17 cellular contexts compared by ENCODE assay signal in the genomic region with DNA sequence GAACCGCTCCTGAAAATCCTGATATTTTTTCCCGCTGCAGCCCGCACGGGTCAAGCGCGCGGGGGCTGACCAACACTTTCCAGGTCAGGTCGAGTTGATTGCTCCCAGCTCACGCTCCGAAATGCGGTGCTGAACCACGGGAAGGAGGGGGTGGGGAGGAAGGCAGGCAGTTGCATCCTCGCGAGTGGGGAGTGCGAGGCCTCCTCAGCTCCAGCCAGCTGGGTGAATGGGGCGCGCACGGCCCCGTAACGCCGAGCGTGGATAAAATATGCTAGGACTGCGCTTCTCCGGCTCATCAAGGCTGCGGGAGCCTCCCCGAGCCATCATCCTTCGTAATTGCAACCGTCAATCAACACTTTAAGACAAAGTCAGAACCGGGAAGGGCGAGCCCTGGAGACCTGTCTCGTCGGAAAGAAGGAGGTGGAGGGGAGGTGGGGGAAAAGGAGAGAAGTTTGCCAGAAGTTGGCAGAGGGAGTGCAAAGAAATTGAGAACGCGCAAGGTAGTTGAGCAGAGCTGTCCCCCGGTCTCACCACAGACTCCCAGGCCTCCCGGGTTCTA. TPM values are rescaled to one million over a fixed set of nuclear protein-coding genes. Genes with fewer than 3 reads are reported as not detected.
DNase-seq lines count a peak whose midpoint lies in the region; ATAC-seq, FAIRE-seq and TF ChIP-seq lines count a peak whose summit lies in the region.
"Had no signal": no experiment of that assay in that cellular context is flagged by ENCODE, and none has a peak within 500 bp of the region (broad histone marks: within the 10 kb centered on the region; RNA-seq: fewer than 3 reads in every experiment).

No MANE protein-coding gene starts in this region.

- H3K4me1 Mint-ChIP-seq in CD8-positive, alpha-beta T cell (ENCODE audit: low read depth), result peaks cover 29% of the 10 kb centered on the region
- H3K4me1 Mint-ChIP-seq in astrocyte (ENCODE audit: low read depth, unreplicated experiment) (no peaks in the 10 kb centered on the region), progenitor cell of endocrine pancreas (ENCODE audit: low read depth) (peaks cover 24% of the 10 kb centered on the region)

- H3K9me3 ChIP-seq in CD8-positive, alpha-beta T cell (ENCODE audit: low read length), result no peaks in the 10 kb centered on the region
- H3K9me3 ChIP-seq in astrocyte (ENCODE audit: insufficient read depth, low read depth, low read length) (no peaks in the 10 kb centered on the region), iPS-15b (ENCODE audit: control insufficient read depth, insufficient read depth, low read length) (no peaks in the 10 kb centered on the region), ovary (no peaks in the 10 kb centered on the region)

- H3K36me3 Mint-ChIP-seq in CD8-positive, alpha-beta T cell, result no peaks in the 10 kb centered on the region
- H3K36me3 Mint-ChIP-seq in astrocyte (ENCODE audit: low read depth, unreplicated experiment) (peaks cover 1% of the 10 kb centered on the region), progenitor cell of endocrine pancreas (ENCODE audit: insufficient read depth) (peaks cover 2% of the 10 kb centered on the region)

- no peaks in the 10 kb centered on the region for H3K79me2 ChIP-seq in astrocyte (ENCODE audit: insufficient read depth, low read length)

- peaks cover 57% of the 10 kb centered on the region for H3K27me3 ChIP-seq in CD8-positive, alpha-beta T cell (ENCODE audit: insufficient read depth, low read length)
- H3K27me3 ChIP-seq in astrocyte (ENCODE audit: insufficient read depth, low read length), result peaks cover 93% of the 10 kb centered on the region
- H3K27me3 ChIP-seq in iPS-15b (ENCODE audit: control insufficient read depth, insufficient read depth, low read length), result peaks cover 89% of the 10 kb centered on the region
- H3K27me3 ChIP-seq in ovary, result no peaks in the 10 kb centered on the region

- TF ChIP-seq CTCF in CD8-positive, alpha-beta T cell (IDR thresholded peaks at IDR 0.05), result no peak
- no peak for TF ChIP-seq CTCF in astrocyte (IDR thresholded peaks at IDR 0.05; ENCODE audit: insufficient read depth, low read depth, low read length)
- TF ChIP-seq CTCF in progenitor cell of endocrine pancreas (IDR thresholded peaks at IDR 0.05; ENCODE audit: unreplicated experiment), result no peak
- TF ChIP-seq CTCF in ovary (IDR thresholded peaks at IDR 0.05), result no peak

- POLR2A ChIA-PET in CD8-positive, alpha-beta T cell (lab: Charles Lee), result no interaction called here

- no peak overlapping the region for H3K4me3 ChIP-seq in CD8-positive, alpha-beta T cell (ENCODE audit: low read depth, low read length)
- H3K4me3 ChIP-seq in astrocyte (ENCODE audit: insufficient read depth, low read depth, low read length) (peak overlapping the region; percentile 20), iPS-15b (ENCODE audit: low read depth, low read length) (peak overlapping the region; percentile 66), ovary (no peak overlapping the region)

- TF ChIP-seq POLR2A in ovary (IDR thresholded peaks at IDR 0.05), result no peak

- CTCF ChIA-PET in CD8-positive, alpha-beta T cell (lab: Charles Lee), result interaction anchor here (0.5 kb wide), 1 partner anchor 868 kb away, joined by 3 read pairs; no protein-coding TSS in a partner anchor

- peaks cover 27% of the 10 kb centered on the region for H3K4me1 ChIP-seq in CD8-positive, alpha-beta T cell (ENCODE audit: insufficient read depth, low read length)
- H3K4me1 ChIP-seq in astrocyte (ENCODE audit: insufficient read depth, low read length) (peaks cover 5% of the 10 kb centered on the region), iPS-15b (ENCODE audit: control insufficient read depth, insufficient read depth, low read length) (peaks cover 22% of the 10 kb centered on the region), ovary (ENCODE audit: insufficient read depth) (peaks cover 6% of the 10 kb centered on the region)

- H3K27me3 Mint-ChIP-seq in CD8-positive, alpha-beta T cell (ENCODE audit: low read depth), result peaks cover 56% of the 10 kb centered on the region
- H3K27me3 Mint-ChIP-seq in astrocyte (ENCODE audit: low read depth, unreplicated experiment) (peaks cover 17% of the 10 kb centered on the region), progenitor cell of endocrine pancreas (peaks cover 14% of the 10 kb centered on the region)

- H2AFZ ChIP-seq in astrocyte (ENCODE audit: low read depth, low read length), result no peak overlapping the region

- no peaks in the 10 kb centered on the region for H3K36me3 ChIP-seq in CD8-positive, alpha-beta T cell (ENCODE audit: insufficient read depth, low read length)
- H3K36me3 ChIP-seq in astrocyte (ENCODE audit: insufficient read depth, low read length), result no peaks in the 10 kb centered on the region
- H3K36me3 ChIP-seq in iPS-15b (ENCODE audit: control insufficient read depth, insufficient read depth, low read length), result no peaks in the 10 kb centered on the region
- H3K36me3 ChIP-seq in ovary, result no peaks in the 10 kb centered on the region

- H3K27ac ChIP-seq in CD8-positive, alpha-beta T cell (ENCODE audit: low read depth, low read length), result no peak overlapping the region
- H3K27ac ChIP-seq in astrocyte (ENCODE audit: low read depth, low read length) (no peak overlapping the region), ovary (no peak overlapping the region)
- H3K27ac ChIP-seq: skin epidermis had no signal

- peak overlapping the region; percentile 4 for H3K4me3 Mint-ChIP-seq in CD8-positive, alpha-beta T cell
- H3K4me3 Mint-ChIP-seq in astrocyte (ENCODE audit: unreplicated experiment) (peak overlapping the region; percentile 40), progenitor cell of endocrine pancreas (ENCODE audit: low read depth) (peak overlapping the region; percentile 57)

- peaks cover 6% of the 10 kb centered on the region for H4K20me1 ChIP-seq in astrocyte (ENCODE audit: insufficient read depth, low read length)

- intact Hi-C loops in CD8-positive, alpha-beta T cell (cut with DNase I, micrococcal nuclease), result no loop called here
- intact Hi-C loops in ovary (cut with DNase I), result no loop called here

- no peak overlapping the region for H3K9ac ChIP-seq in astrocyte (ENCODE audit: low read length)
- no peak overlapping the region for H3K9ac ChIP-seq in iPS-15b (ENCODE audit: low read depth, low read length)

- no peak for ATAC-seq in CD8-positive, alpha-beta T cell

- FAIRE-seq in astrocyte (lab: Jason Lieb, UNC), result no peak
- FAIRE-seq: colon, frontal cortex, G401.6 had no signal

- WGBS in ovary, 3 donors, result 3 to 6% (median 4%) methylated on average over 36 of the region's 36 CpGs

- peak overlapping the region; percentile 76 for H3K4me2 ChIP-seq in astrocyte (ENCODE audit: low read length)

- no peaks in the 10 kb centered on the region for H3K9me3 Mint-ChIP-seq in CD8-positive, alpha-beta T cell
- H3K9me3 Mint-ChIP-seq in astrocyte (ENCODE audit: unreplicated experiment) (peaks cover 2% of the 10 kb centered on the region), progenitor cell of endocrine pancreas (ENCODE audit: low read depth) (no peaks in the 10 kb centered on the region)

- no peak for DNase-seq in CD8-positive, alpha-beta T cell
- DNase-seq in astrocyte (ENCODE audit: low read depth) (no peak), progenitor cell of endocrine pancreas (ENCODE audit: low spot score, unreplicated experiment) (no peak), NCI-H1694 treated with DMSO at 0.1 percent for 48 hours (lab: John Stamatoyannopoulos, UW) (no peak), NCI-H1092 treated with DMSO at 0.1 percent for 48 hours (lab: John Stamatoyannopoulos, UW) (no peak), ovary (no peak), NOMO-1 treated with dmso at 0.1 percent for 144 hours (lab: John Stamatoyannopoulos, UW; ENCODE audit: unreplicated experiment) (no peak)
- DNase-seq: activated CD4-positive, alpha-beta T cell treated with anti-CD3 and anti-CD28 coated beads, Interleukin-2, amount 50 U/mL, for 1 hour; activated effector memory CD4-positive, alpha-beta T cell treated with Interleukin-2 at 50 U/mL for 16 hours; NCI-H2029 treated with DMSO at 0.1 percent for 48 hours; OCI-M1; T-helper 1 cell had no signal

- TF ChIP-seq EP300 in ovary (IDR thresholded peaks at IDR 0.05), result no peak

- no peak overlapping the region for H3K27ac Mint-ChIP-seq in CD8-positive, alpha-beta T cell
- H3K27ac Mint-ChIP-seq in astrocyte (ENCODE audit: unreplicated experiment), result no peak overlapping the region
- H3K27ac Mint-ChIP-seq in progenitor cell of endocrine pancreas, result no peak overlapping the region

RNA-seq across cellular contexts. Expression of a gene that starts 8.0 kb away (rescaled TPM):
- not detected for total RNA-seq in CD8-positive, alpha-beta T cell
- total RNA-seq in astrocyte, result 0.12 and 0.39 TPM in 2 replicates
- 23.2 and 29.1 TPM in 2 replicates for total RNA-seq in progenitor cell of endocrine pancreas
- 1 to 10 TPM; 1.5 to 6.0 (median 2.3) TPM for total RNA-seq in ovary
- 10 to 100 TPM in 1 of 2 donors, 1 to 10 TPM in 1; 4.1 to 45.8 TPM for polyA plus RNA-seq in ovary

Comparison
In these comparisons a context has a peak if more than half of its experiments do, and no peak if none do; other contexts are left out.
1. H3K4me3 ChIP-seq: peak in astrocyte (single experiment) and iPS-15b (single experiment); none in CD8-positive, alpha-beta T cell (single experiment) and ovary (single experiment).
2. H3K4me3 Mint-ChIP-seq: peak in every context shown above with its lines; median percentile 57 in progenitor cell of endocrine pancreas; 40 in astrocyte; 4 in CD8-positive, alpha-beta T cell.